Comparison of ENCODE assay signal across 22 cellular contexts in the genomic region with DNA sequence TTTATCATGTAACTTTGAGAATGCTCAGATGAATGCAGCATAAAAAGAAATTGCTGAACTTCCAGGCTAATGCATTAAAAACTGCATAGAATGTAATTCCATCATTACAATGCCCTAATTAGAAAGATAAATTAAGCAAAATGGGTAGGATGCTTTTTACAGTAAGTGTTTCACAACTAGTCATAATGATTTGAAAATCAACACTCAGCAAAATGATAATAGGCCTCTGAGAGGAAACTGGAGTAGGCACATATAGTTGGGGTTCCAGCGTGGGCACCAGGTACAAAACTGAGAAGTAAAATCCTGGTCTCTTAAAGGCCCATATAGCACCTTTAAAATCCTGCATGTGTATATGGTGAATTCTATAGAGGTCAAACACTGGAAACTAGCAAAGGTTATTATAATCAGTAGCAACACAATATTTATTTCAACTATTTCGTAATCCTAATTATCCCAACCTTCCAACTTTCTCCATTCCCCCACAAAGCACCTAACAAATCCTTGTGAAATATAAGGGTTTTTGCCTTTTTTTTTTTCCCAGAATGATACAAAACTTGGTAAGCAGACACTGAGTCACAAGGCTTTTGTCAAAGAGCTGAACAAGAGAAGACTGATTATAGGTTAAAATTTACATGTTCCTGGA.
"Had no signal": no experiment of that assay in that cellular context is flagged by ENCODE, and none has a peak within 500 bp of the region (broad histone marks: within the 10 kb centered on the region; RNA-seq: fewer than 3 reads in every experiment).

No MANE protein-coding gene starts in this region.

- H3K9me3 ChIP-seq: heart left ventricle, ovary, right atrium auricular region, stomach, thoracic aorta, transverse colon had no signal

- H3K9me3 Mint-ChIP-seq: natural killer cell treated with Interleukin-12 subunit alpha and Interleukin-12 subunit beta and Interleukin-15 and Interleukin-18, amount 100 ng/mL, for 72 hours; neural progenitor cell had no signal

- H3K27ac Mint-ChIP-seq: natural killer cell treated with Interleukin-12 subunit alpha and Interleukin-12 subunit beta and Interleukin-15 and Interleukin-18, amount 100 ng/mL, for 72 hours; neural progenitor cell had no signal

- H3K4me3 Mint-ChIP-seq: natural killer cell treated with Interleukin-12 subunit alpha and Interleukin-12 subunit beta and Interleukin-15 and Interleukin-18, amount 100 ng/mL, for 72 hours; neural progenitor cell had no signal

- DNase-seq: cortex of kidney; dorsolateral prefrontal cortex; effector CD8-positive, alpha-beta T cell; foreskin melanocyte; heart left ventricle; hippocampal formation; islet precursor cell; left ventricle myocardium superior; mesenchymal stem cell; midbrain; nucleus accumbens; ovary; stimulated activated CD4-positive, alpha-beta T cell treated with anti-CD3 and anti-CD28 coated beads, Interleukin-12 subunit alpha, Interleukin-12 subunit beta, amount 100 ng/mL, for 4 hours; stimulated activated naive CD4-positive, alpha-beta T cell; stomach; substantia nigra had no signal

- H2AFZ ChIP-seq: neural progenitor cell had no signal

- ATAC-seq: heart left ventricle; left ventricle myocardium superior; natural killer cell treated with Interleukin-12 subunit alpha and Interleukin-12 subunit beta and Interleukin-15 and Interleukin-18, amount 100 ng/mL, for 72 hours had no signal

- H3K27me3 ChIP-seq: dorsolateral prefrontal cortex, heart left ventricle, neural progenitor cell, ovary, right atrium auricular region, stomach, transverse colon had no signal

- H3K4me3 ChIP-seq: dorsolateral prefrontal cortex, heart left ventricle, lung, neural progenitor cell, ovary, right atrium auricular region, stomach, thoracic aorta, transverse colon had no signal

- H3K4me2 ChIP-seq: neural progenitor cell had no signal

- H3K27ac ChIP-seq: dorsolateral prefrontal cortex, heart left ventricle, neural progenitor cell, ovary, right atrium auricular region, stomach, thoracic aorta, transverse colon had no signal

- H3K4me1 ChIP-seq: heart left ventricle, right atrium auricular region, stomach had no signal

- H3K9ac ChIP-seq: neural progenitor cell had no signal

- H3K36me3 Mint-ChIP-seq: natural killer cell treated with Interleukin-12 subunit alpha and Interleukin-12 subunit beta and Interleukin-15 and Interleukin-18, amount 100 ng/mL, for 72 hours; neural progenitor cell had no signal

- H3K36me3 ChIP-seq: heart left ventricle, neural progenitor cell, ovary, right atrium auricular region, stomach, thoracic aorta, transverse colon had no signal
